Comparison of ENCODE assay signal across 8 cellular contexts in genomic region chr18:47928466-47928865, GRCh38. TPM values are rescaled to one million over a fixed set of nuclear protein-coding genes. Genes with fewer than 3 reads are reported as not detected.
DNase-seq lines count a peak whose midpoint lies in the region; FAIRE-seq and TF ChIP-seq lines count a peak whose summit lies in the region.

No MANE protein-coding gene starts in this region.

- no peaks in the 10 kb centered on the region for H3K9me3 Mint-ChIP-seq in brain

- peaks cover 40 to 70% (median 48%) of the 10 kb centered on the region in 10 experiments for H3K4me1 ChIP-seq in BLaER1 treated with 17β-estradiol and CSF1 and Interleukin-3, amounts not matched to agents 10 nM and 100 nM
- peaks cover 26% of the 10 kb centered on the region for H3K4me1 ChIP-seq in mesendoderm (ENCODE audit: control insufficient read depth, low read depth, low read length)
- peaks cover 0 to 48% (median 19%) of the 10 kb centered on the region in 4 donors for H3K4me1 ChIP-seq in tibial nerve

- no peak overlapping the region for H2BK120ac ChIP-seq in mesendoderm (ENCODE audit: low read depth, low read length)

- peaks cover 52 to 65% (median 62%) of the 10 kb centered on the region in 11 experiments for H4K20me1 ChIP-seq in BLaER1 treated with 17β-estradiol and CSF1 and Interleukin-3, amounts not matched to agents 10 nM and 100 nM

- TF ChIP-seq CTCF in brain (conservative IDR thresholded peaks at IDR 0.05) = no peak
- no peak for TF ChIP-seq CTCF in tibial nerve (IDR thresholded peaks at IDR 0.05)

- no peak overlapping the region for H3K23ac ChIP-seq in mesendoderm (ENCODE audit: low read length)

- H4K8ac ChIP-seq in mesendoderm (ENCODE audit: low read depth, low read length) = no peak overlapping the region

- H3K4me3 Mint-ChIP-seq in brain = peak overlapping the region; percentile 93 to 98 (median 94)

- no peaks in the 10 kb centered on the region for H3K27me3 ChIP-seq in BLaER1 treated with 17β-estradiol and CSF1 and Interleukin-3, amounts not matched to agents 10 nM and 100 nM
- H3K27me3 ChIP-seq in mesendoderm (ENCODE audit: insufficient read depth, low read length, poor library complexity) (no peaks in the 10 kb centered on the region), tibial nerve (no peaks in the 10 kb centered on the region)

- peaks cover 0 to 6% (median 0%) of the 10 kb centered on the region in 11 experiments; a peak in 2 of 22 replicates for H3K36me3 ChIP-seq in BLaER1 treated with 17β-estradiol and CSF1 and Interleukin-3, amounts not matched to agents 10 nM and 100 nM
- H3K36me3 ChIP-seq in mesendoderm (ENCODE audit: control insufficient read depth, insufficient read depth, low read length) (no peaks in the 10 kb centered on the region), tibial nerve (no peaks in the 10 kb centered on the region)

- peaks cover 58% of the 10 kb centered on the region for H3K79me2 ChIP-seq in mesendoderm (ENCODE audit: control insufficient read depth, insufficient read depth, low read length)

- H3K27me3 Mint-ChIP-seq in brain = no peaks in the 10 kb centered on the region

- no peak overlapping the region for H4K5ac ChIP-seq in mesendoderm (ENCODE audit: low read length)

- H3K36me3 Mint-ChIP-seq in brain = no peaks in the 10 kb centered on the region

- peak overlapping the region in 9 of 11 experiments; percentile 24 to 99 (median 96); a peak in 16 of 22 replicates for H3K9ac ChIP-seq in BLaER1 treated with 17β-estradiol and CSF1 and Interleukin-3, amounts not matched to agents 10 nM and 100 nM
- H3K9ac ChIP-seq in mesendoderm (ENCODE audit: low read length) = peak overlapping the region; percentile 79

- peaks cover 57% of the 10 kb centered on the region for H3K4me1 Mint-ChIP-seq in brain

- peak overlapping the region; percentile 64 to 96 (median 81) for H3K4me2 ChIP-seq in BLaER1 treated with 17β-estradiol and CSF1 and Interleukin-3, amounts not matched to agents 10 nM and 100 nM
- H3K4me2 ChIP-seq in mesendoderm (ENCODE audit: low read length) = peak overlapping the region; percentile 63

- H2BK5ac ChIP-seq in mesendoderm (ENCODE audit: low read length) = peak overlapping the region; percentile 20

- H3K4ac ChIP-seq in mesendoderm (ENCODE audit: low read depth, low read length) = no peak overlapping the region

- peak overlapping the region in 2 of 5 experiments; percentile 42 to 97 for H3K27ac Mint-ChIP-seq in brain

- peak overlapping the region; percentile 52 for H3K56ac ChIP-seq in mesendoderm (ENCODE audit: low read length)

- WGBS in mesendoderm (ENCODE audit: extremely low coverage, insufficient coverage, low lambda C conversion rate) = no CpG with 5 or more reads among the region's 3 CpGs
- 38 to 41% methylated on average over 3 of the region's 3 CpGs for WGBS in tibial nerve, 2 donors

- H3K27ac ChIP-seq in BLaER1 treated with 17β-estradiol and CSF1 and Interleukin-3, amounts not matched to agents 10 nM and 100 nM = peak overlapping the region in 1 of 11 experiments; percentile 30; a peak in 1 of 22 replicates
- H3K27ac ChIP-seq in mesendoderm (ENCODE audit: low read depth, low read length) (no peak overlapping the region), tibial nerve (no peak overlapping the region)

- H2BK15ac ChIP-seq in mesendoderm (replicated peaks; ENCODE audit: low read depth) = no peak overlapping the region

- TF ChIP-seq EP300 in tibial nerve (IDR thresholded peaks at IDR 0.05) = no peak

- H3K18ac ChIP-seq in mesendoderm (ENCODE audit: low read length) = no peak overlapping the region

- H3K79me1 ChIP-seq in mesendoderm (ENCODE audit: low read length) = no peaks in the 10 kb centered on the region

- TF ChIP-seq POLR2A in tibial nerve (IDR thresholded peaks at IDR 0.05) = no peak

- DNase-seq in Jurkat, Clone E6-1 (ENCODE audit: low read depth, low spot score) = no peak
- no peak for DNase-seq in mesendoderm
- DNase-seq in urothelium cell line (ENCODE audit: low spot score) = no peak
- DNase-seq in tibial nerve (ENCODE audit: low spot score in 2 of 2) = no peak
- DNase-seq in SHP77 treated with DMSO at 0.1 percent for 48 hours (lab: John Stamatoyannopoulos, UW) = no peak
- DNase-seq in dedifferentiated amniotic fluid mesenchymal stem cell (ENCODE audit: extremely low spot score) = no peak

- FAIRE-seq in urothelium cell line (lab: Jason Lieb, UNC) = no peak

- H3K4me3 ChIP-seq in BLaER1 treated with 17β-estradiol and CSF1 and Interleukin-3, amounts not matched to agents 10 nM and 100 nM = peak overlapping the region; percentile 73 to 90 (median 84); a peak in 13 of 20 replicates
- H3K4me3 ChIP-seq in Jurkat, Clone E6-1 (ENCODE audit: low read length) = peak overlapping the region; percentile 81
- H3K4me3 ChIP-seq in mesendoderm (ENCODE audit: low read length) (peak overlapping the region; percentile 32), tibial nerve (peak overlapping the region in 1 of 4 donors; percentile 96)

- no peak overlapping the region for H2AK5ac ChIP-seq in mesendoderm (ENCODE audit: low read length)

- no peaks in the 10 kb centered on the region; a peak in 1 of 22 replicates for H3K9me3 ChIP-seq in BLaER1 treated with 17β-estradiol and CSF1 and Interleukin-3, amounts not matched to agents 10 nM and 100 nM (replicated peaks in 1 of 11)
- H3K9me3 ChIP-seq in tibial nerve = no peaks in the 10 kb centered on the region

RNA-seq across cellular contexts. Expression of gene SMAD2, which starts 2.0 kb away (rescaled TPM):
- 100 TPM for polyA plus RNA-seq in Jurkat, Clone E6-1 (2012; ENCODE audit: insufficient read depth, insufficient read length)
- polyA plus RNA-seq in brain (ENCODE audit: insufficient read depth, low read depth, low replicate concordance) = 73.8 TPM
- polyA plus RNA-seq in mesendoderm (2013, experiment 1 of 2) = 51.5 TPM
- 53.8 TPM for polyA plus RNA-seq in mesendoderm (2013, experiment 2 of 2)
- 10 to 100 TPM; 34.8 to 54.5 (median 45.5) TPM for total RNA-seq in tibial nerve
